2 cellular contexts compared by ENCODE assay signal in the genomic region with DNA sequence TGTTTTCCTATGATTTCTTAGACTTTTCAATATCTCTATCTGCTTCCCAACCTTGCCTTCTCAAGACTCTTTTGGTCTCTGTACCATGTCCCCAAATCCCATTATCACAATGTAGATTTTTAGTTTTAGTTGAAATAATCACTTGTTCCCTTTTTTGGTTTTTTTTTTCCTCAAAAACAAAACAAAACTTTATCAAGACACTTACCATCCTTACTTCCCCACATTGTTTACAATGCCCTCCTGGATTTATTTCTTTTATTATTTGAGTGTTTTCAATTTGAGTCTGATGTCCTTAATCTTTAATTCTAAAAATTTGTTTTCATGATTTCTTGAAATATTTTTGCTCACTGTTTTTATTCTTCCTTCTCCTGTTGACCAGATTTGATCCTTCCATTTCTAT.
TF ChIP-seq lines count a peak whose summit lies in the region.

No MANE protein-coding gene starts in this region.

TF ChIP-seq in GM23338, 12 proteins besides CTCF, POLR2A, EP300 and RAD21 (continued from another document):
- TF ChIP-seq, protein P1, sequence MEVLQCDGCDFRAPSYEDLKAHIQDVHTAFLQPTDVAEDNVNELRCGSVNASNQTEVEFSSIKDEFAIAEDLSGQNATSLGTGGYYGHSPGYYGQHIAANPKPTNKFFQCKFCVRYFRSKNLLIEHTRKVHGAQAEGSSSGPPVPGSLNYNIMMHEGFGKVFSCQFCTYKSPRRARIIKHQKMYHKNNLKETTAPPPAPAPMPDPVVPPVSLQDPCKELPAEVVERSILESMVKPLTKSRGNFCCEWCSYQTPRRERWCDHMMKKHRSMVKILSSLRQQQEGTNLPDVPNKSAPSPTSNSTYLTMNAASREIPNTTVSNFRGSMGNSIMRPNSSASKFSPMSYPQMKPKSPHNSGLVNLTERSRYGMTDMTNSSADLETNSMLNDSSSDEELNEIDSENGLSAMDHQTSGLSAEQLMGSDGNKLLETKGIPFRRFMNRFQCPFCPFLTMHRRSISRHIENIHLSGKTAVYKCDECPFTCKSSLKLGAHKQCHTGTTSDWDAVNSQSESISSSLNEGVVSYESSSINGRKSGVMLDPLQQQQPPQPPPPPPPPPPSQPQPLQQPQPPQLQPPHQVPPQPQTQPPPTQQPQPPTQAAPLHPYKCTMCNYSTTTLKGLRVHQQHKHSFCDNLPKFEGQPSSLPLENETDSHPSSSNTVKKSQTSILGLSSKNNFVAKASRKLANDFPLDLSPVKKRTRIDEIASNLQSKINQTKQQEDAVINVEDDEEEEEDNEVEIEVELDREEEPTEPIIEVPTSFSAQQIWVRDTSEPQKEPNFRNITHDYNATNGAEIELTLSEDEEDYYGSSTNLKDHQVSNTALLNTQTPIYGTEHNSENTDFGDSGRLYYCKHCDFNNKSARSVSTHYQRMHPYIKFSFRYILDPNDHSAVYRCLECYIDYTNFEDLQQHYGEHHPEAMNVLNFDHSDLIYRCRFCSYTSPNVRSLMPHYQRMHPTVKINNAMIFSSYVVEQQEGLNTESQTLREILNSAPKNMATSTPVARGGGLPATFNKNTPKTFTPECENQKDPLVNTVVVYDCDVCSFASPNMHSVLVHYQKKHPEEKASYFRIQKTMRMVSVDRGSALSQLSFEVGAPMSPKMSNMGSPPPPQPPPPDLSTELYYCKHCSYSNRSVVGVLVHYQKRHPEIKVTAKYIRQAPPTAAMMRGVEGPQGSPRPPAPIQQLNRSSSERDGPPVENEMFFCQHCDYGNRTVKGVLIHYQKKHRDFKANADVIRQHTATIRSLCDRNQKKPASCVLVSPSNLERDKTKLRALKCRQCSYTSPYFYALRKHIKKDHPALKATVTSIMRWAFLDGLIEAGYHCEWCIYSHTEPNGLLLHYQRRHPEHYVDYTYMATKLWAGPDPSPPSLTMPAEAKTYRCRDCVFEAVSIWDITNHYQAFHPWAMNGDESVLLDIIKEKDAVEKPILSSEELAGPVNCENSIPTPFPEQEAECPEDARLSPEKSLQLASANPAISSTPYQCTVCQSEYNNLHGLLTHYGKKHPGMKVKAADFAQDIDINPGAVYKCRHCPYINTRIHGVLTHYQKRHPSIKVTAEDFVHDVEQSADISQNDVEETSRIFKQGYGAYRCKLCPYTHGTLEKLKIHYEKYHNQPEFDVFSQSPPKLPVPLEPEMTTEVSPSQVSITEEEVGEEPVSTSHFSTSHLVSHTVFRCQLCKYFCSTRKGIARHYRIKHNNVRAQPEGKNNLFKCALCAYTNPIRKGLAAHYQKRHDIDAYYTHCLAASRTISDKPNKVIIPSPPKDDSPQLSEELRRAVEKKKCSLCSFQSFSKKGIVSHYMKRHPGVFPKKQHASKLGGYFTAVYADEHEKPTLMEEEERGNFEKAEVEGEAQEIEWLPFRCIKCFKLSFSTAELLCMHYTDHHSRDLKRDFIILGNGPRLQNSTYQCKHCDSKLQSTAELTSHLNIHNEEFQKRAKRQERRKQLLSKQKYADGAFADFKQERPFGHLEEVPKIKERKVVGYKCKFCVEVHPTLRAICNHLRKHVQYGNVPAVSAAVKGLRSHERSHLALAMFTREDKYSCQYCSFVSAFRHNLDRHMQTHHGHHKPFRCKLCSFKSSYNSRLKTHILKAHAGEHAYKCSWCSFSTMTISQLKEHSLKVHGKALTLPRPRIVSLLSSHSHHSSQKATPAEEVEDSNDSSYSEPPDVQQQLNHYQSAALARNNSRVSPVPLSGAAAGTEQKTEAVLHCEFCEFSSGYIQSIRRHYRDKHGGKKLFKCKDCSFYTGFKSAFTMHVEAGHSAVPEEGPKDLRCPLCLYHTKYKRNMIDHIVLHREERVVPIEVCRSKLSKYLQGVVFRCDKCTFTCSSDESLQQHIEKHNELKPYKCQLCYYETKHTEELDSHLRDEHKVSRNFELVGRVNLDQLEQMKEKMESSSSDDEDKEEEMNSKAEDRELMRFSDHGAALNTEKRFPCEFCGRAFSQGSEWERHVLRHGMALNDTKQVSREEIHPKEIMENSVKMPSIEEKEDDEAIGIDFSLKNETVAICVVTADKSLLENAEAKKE (CRISPR knock-in tag; IDR thresholded peaks at IDR 0.05), result no peak
- TF ChIP-seq POLR2AphosphoS5 (IDR thresholded peaks at IDR 0.05; ENCODE audit: low read depth) (no peak), STAT1 (IDR thresholded peaks at IDR 0.05; ENCODE audit: unreplicated experiment) (no peak), CREB1 (CRISPR knock-in tag; IDR thresholded peaks at IDR 0.05; ENCODE audit: low read depth) (no peak), ZNF331 (CRISPR knock-in tag; IDR thresholded peaks at IDR 0.05; ENCODE audit: low read depth) (no peak), EZH2phosphoT487 (IDR thresholded peaks at IDR 0.05; ENCODE audit: unreplicated experiment) (no peak), ZNF114 (CRISPR knock-in tag; IDR thresholded peaks at IDR 0.05) (no peak), EZH2 (IDR thresholded peaks at IDR 0.05; ENCODE audit: low read depth, unreplicated experiment) (no peak)
- TF ChIP-seq, protein P2, sequence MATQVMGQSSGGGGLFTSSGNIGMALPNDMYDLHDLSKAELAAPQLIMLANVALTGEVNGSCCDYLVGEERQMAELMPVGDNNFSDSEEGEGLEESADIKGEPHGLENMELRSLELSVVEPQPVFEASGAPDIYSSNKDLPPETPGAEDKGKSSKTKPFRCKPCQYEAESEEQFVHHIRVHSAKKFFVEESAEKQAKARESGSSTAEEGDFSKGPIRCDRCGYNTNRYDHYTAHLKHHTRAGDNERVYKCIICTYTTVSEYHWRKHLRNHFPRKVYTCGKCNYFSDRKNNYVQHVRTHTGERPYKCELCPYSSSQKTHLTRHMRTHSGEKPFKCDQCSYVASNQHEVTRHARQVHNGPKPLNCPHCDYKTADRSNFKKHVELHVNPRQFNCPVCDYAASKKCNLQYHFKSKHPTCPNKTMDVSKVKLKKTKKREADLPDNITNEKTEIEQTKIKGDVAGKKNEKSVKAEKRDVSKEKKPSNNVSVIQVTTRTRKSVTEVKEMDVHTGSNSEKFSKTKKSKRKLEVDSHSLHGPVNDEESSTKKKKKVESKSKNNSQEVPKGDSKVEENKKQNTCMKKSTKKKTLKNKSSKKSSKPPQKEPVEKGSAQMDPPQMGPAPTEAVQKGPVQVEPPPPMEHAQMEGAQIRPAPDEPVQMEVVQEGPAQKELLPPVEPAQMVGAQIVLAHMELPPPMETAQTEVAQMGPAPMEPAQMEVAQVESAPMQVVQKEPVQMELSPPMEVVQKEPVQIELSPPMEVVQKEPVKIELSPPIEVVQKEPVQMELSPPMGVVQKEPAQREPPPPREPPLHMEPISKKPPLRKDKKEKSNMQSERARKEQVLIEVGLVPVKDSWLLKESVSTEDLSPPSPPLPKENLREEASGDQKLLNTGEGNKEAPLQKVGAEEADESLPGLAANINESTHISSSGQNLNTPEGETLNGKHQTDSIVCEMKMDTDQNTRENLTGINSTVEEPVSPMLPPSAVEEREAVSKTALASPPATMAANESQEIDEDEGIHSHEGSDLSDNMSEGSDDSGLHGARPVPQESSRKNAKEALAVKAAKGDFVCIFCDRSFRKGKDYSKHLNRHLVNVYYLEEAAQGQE (IDR thresholded peaks at IDR 0.05; ENCODE audit: unreplicated experiment), result no peak
- TF ChIP-seq, protein P3, sequence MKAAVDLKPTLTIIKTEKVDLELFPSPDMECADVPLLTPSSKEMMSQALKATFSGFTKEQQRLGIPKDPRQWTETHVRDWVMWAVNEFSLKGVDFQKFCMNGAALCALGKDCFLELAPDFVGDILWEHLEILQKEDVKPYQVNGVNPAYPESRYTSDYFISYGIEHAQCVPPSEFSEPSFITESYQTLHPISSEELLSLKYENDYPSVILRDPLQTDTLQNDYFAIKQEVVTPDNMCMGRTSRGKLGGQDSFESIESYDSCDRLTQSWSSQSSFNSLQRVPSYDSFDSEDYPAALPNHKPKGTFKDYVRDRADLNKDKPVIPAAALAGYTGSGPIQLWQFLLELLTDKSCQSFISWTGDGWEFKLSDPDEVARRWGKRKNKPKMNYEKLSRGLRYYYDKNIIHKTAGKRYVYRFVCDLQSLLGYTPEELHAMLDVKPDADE (IDR thresholded peaks at IDR 0.05), result no peak

TF ChIP-seq in K562, 482 proteins besides CTCF, POLR2A, EP300 and RAD21 (continued from another document):
- TF ChIP-seq, protein P4, sequence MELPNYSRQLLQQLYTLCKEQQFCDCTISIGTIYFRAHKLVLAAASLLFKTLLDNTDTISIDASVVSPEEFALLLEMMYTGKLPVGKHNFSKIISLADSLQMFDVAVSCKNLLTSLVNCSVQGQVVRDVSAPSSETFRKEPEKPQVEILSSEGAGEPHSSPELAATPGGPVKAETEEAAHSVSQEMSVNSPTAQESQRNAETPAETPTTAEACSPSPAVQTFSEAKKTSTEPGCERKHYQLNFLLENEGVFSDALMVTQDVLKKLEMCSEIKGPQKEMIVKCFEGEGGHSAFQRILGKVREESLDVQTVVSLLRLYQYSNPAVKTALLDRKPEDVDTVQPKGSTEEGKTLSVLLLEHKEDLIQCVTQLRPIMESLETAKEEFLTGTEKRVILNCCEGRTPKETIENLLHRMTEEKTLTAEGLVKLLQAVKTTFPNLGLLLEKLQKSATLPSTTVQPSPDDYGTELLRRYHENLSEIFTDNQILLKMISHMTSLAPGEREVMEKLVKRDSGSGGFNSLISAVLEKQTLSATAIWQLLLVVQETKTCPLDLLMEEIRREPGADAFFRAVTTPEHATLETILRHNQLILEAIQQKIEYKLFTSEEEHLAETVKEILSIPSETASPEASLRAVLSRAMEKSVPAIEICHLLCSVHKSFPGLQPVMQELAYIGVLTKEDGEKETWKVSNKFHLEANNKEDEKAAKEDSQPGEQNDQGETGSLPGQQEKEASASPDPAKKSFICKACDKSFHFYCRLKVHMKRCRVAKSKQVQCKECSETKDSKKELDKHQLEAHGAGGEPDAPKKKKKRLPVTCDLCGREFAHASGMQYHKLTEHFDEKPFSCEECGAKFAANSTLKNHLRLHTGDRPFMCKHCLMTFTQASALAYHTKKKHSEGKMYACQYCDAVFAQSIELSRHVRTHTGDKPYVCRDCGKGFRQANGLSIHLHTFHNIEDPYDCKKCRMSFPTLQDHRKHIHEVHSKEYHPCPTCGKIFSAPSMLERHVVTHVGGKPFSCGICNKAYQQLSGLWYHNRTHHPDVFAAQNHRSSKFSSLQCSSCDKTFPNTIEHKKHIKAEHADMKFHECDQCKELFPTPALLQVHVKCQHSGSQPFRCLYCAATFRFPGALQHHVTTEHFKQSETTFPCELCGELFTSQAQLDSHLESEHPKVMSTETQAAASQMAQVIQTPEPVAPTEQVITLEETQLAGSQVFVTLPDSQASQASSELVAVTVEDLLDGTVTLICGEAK (IDR thresholded peaks at IDR 0.05), result peak; percentile 96
- TF ChIP-seq, protein P4 (CRISPR knock-in tag; IDR thresholded peaks at IDR 0.05), result peak; percentile 90
- peak; percentile 89 for TF ChIP-seq ZNF384 (IDR thresholded peaks at IDR 0.05; ENCODE audit: low read depth, low read length)
